15 cellular contexts compared by ENCODE assay signal in genomic region chr6:5457983-5458683, GRCh38.
A peak's percentile ranks its signal among the peaks of the same experiment; 100 is the strongest.
DNase-seq lines count a peak whose midpoint lies in the region; ATAC-seq and TF ChIP-seq lines count a peak whose summit lies in the region.
"Had no signal": no experiment of that assay in that cellular context is flagged by ENCODE, and none has a peak within 500 bp of the region (broad histone marks: within the 10 kb centered on the region; RNA-seq: fewer than 3 reads in every experiment).

No MANE protein-coding gene starts in this region.

- in situ Hi-C loops in T47D (cut with HindIII; ENCODE audit: low pct_unique_long_range_greater_than_20kb, low sequenced_read_pairs): no loop called here

- no peak for TF ChIP-seq CTCF in C4-2B (conservative IDR thresholded peaks at IDR 0.05)
- no peak for TF ChIP-seq CTCF in lower lobe of right lung (IDR thresholded peaks at IDR 0.05)
- TF ChIP-seq CTCF in WERI-Rb-1 (IDR thresholded peaks at IDR 0.05; ENCODE audit: low read depth, low read length): no peak

- H3K27me3 ChIP-seq in lower lobe of right lung (ENCODE audit: low read depth) (no peaks in the 10 kb centered on the region), WERI-Rb-1 (ENCODE audit: insufficient read depth, low read depth, severe bottlenecking) (no peaks in the 10 kb centered on the region)
- H3K27me3 ChIP-seq: neutrophil, thyroid gland had no signal

- H3K27ac ChIP-seq in C4-2B (peak overlapping the region; percentile 63), lower lobe of right lung (no peak overlapping the region), WERI-Rb-1 (no peak overlapping the region)
- H3K27ac ChIP-seq: neutrophil, thyroid gland had no signal

- ATAC-seq in lower lobe of right lung: peak; percentile 90 to 92
- ATAC-seq in GM21447 (IDR thresholded peaks at IDR 0.05; ENCODE audit: unreplicated experiment): no peak
- ATAC-seq in GM18861 (IDR thresholded peaks at IDR 0.05; ENCODE audit: unreplicated experiment): no peak
- ATAC-seq: activated CD8-positive, alpha-beta T cell treated with anti-CD3 and anti-CD28 coated beads, Interleukin-2, amount 10 ng/mL, durations not matched to agents 7 days and 5 days; activated naive CD8-positive, alpha-beta T cell treated with anti-CD3 and anti-CD28 coated beads, Interleukin-2, amount 50 U/mL, for 24 hours had no signal

- peak; percentile 100 for DNase-seq in NCI-H2029 (lab: John Stamatoyannopoulos, UW)
- DNase-seq in T47D (ENCODE audit: low read depth in 1 of 2, low spot score in 1 of 2): peak; percentile 17 to 91
- DNase-seq in lower lobe of right lung: peak; percentile 76
- DNase-seq in activated CD4-positive, CD25-positive, alpha-beta regulatory T cell (lab: John Stamatoyannopoulos, UW): no peak
- DNase-seq in WERI-Rb-1: no peak
- DNase-seq: activated CD8-positive, alpha-beta T cell treated with anti-CD3 and anti-CD28 coated beads, Interleukin-2, amount 10 ng/mL, durations not matched to agents 7 days and 5 days; activated naive CD8-positive, alpha-beta T cell treated with anti-CD3 and anti-CD28 coated beads, Interleukin-2, amount 50 U/mL, for 24 hours; AML-193; effector CD4-positive, alpha-beta T cell; NCI-H2107 had no signal

- H3K9me3 ChIP-seq in lower lobe of right lung: no peaks in the 10 kb centered on the region
- H3K9me3 ChIP-seq in WERI-Rb-1 (ENCODE audit: severe bottlenecking): peaks cover 6% of the 10 kb centered on the region
- H3K9me3 ChIP-seq: neutrophil, thyroid gland had no signal

- peaks cover 18% of the 10 kb centered on the region for H3K4me1 ChIP-seq in lower lobe of right lung

- H3K36me3 ChIP-seq in lower lobe of right lung (no peaks in the 10 kb centered on the region), WERI-Rb-1 (no peaks in the 10 kb centered on the region)
- H3K36me3 ChIP-seq: neutrophil, thyroid gland had no signal

- H3K4me3 ChIP-seq in lower lobe of right lung (no peak overlapping the region), WERI-Rb-1 (ENCODE audit: low read depth, low read length) (no peak overlapping the region)
- H3K4me3 ChIP-seq: thyroid gland had no signal

- intact Hi-C loops in lower lobe of right lung (cut with DNase I): no loop called here

Comparison
In these comparisons a context has a peak if more than half of its experiments do, and no peak if none do; other contexts are left out.
1. DNase-seq: peak in NCI-H2029 (single experiment), T47D (2 of 2) and lower lobe of right lung (single experiment); none in activated CD4-positive, CD25-positive, alpha-beta regulatory T cell (0 of 4) and WERI-Rb-1 (single experiment).
2. ATAC-seq: peak in lower lobe of right lung (2 of 2); none in GM21447 (single experiment) and GM18861 (single experiment).